In genomic region chr4:153573881-153574807, GRCh38 we compare ENCODE assay signal across 8 cellular contexts.
DNase-seq lines count a peak whose midpoint lies in the region; ATAC-seq and FAIRE-seq lines count a peak whose summit lies in the region.

No MANE protein-coding gene starts in this region.

- ATAC-seq in Right ventricle myocardium inferior (peak; percentile 83), HG03103 (IDR thresholded peaks at IDR 0.05; ENCODE audit: low read depth, unreplicated experiment) (peak; percentile 55), sciatic nerve (peak; percentile 91), GM19324 (IDR thresholded peaks at IDR 0.05; ENCODE audit: low FRiP score, unreplicated experiment) (no peak)

- intact Hi-C loops in Right ventricle myocardium inferior (cut with DNase I) (loop anchor here (1.0 to 10.0 kb wide), 4 partner anchors 21 to 429 kb away; partner anchors contain the start of gene TMEM131L), cardiac septum (cut with DNase I) (loop anchor here (1.0 to 5.0 kb wide), 5 partner anchors 37 to 230 kb away; partner anchors contain the start of genes MND1 and TMEM131L), head of caudate nucleus (cut with DNase I) (loop anchor here (2.0 to 10.0 kb wide), 2 partner anchors 229 to 429 kb away; partner anchors contain the start of gene MND1), sciatic nerve (cut with DNase I) (no loop called here)

- FAIRE-seq in RCC 7860 (lab: Jason Lieb, UNC) = no peak

- peak; percentile 77 for DNase-seq in Right ventricle myocardium inferior (ENCODE audit: missing footprints)
- no peak for DNase-seq in cardiac septum (ENCODE audit: low spot score)
- peak; percentile 17 for DNase-seq in RCC 7860 (ENCODE audit: low spot score)
- DNase-seq in activated naive CD4-positive, alpha-beta T cell treated with Interleukin-2 at 50 U/mL for 16 hours = peak; percentile 68
- DNase-seq in head of caudate nucleus = peak; percentile 56 to 94 (median 80)
- peak; percentile 77 for DNase-seq in sciatic nerve (ENCODE audit: low spot score)
